In the genomic region with DNA sequence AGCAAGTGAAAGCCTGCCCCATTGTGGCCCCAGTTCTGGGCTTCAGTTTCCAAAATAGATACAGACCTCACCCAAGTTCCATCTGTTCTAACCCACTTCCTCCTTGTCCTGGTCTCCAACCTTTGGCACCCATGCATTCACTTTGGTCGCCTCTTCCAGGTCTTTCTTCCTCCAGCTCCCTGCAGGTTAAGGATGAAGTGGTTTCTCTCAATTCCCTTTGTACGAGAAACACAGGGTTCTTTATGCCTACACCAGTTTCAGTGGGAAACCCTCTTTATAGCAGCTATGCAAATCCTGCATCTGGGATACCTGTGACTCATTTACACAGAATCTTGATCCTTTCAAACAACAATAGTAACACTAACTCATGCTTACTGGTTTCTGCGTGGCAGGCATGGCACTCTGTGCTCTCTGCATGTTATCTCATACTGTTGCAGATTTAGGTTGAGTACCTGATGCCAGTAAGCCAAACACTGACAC, we compare ENCODE assay signal across 10 cellular contexts.
DNase-seq lines count a peak whose midpoint lies in the region; ATAC-seq, FAIRE-seq and TF ChIP-seq lines count a peak whose summit lies in the region.
"Had no signal": no experiment of that assay in that cellular context is flagged by ENCODE, and none has a peak within 500 bp of the region (broad histone marks: within the 10 kb centered on the region; RNA-seq: fewer than 3 reads in every experiment).

No MANE protein-coding gene starts in this region.

- no peak for TF ChIP-seq CTCF in WTC11 (IDR thresholded peaks at IDR 0.05)

- H3K9me3 Mint-ChIP-seq in CD4-positive, CD25-positive, alpha-beta regulatory T cell, result no peaks in the 10 kb centered on the region
- no peaks in the 10 kb centered on the region for H3K9me3 Mint-ChIP-seq in WTC11
- peaks cover 0 to 3% (median 0%) of the 10 kb centered on the region in 6 donors for H3K9me3 Mint-ChIP-seq in immature natural killer cell

- H3K36me3 Mint-ChIP-seq in CD4-positive, CD25-positive, alpha-beta regulatory T cell, result peaks cover 34% of the 10 kb centered on the region
- H3K36me3 Mint-ChIP-seq in WTC11, result no peaks in the 10 kb centered on the region
- H3K36me3 Mint-ChIP-seq in immature natural killer cell, result peaks cover 21 to 27% (median 27%) of the 10 kb centered on the region in 3 donors

- peak overlapping the region; percentile 66 for H3K27ac ChIP-seq in CD4-positive, CD25-positive, alpha-beta regulatory T cell (ENCODE audit: insufficient read depth, low read length, poor library complexity, severe bottlenecking)

- peaks cover 53% of the 10 kb centered on the region for H3K4me1 ChIP-seq in CD4-positive, CD25-positive, alpha-beta regulatory T cell (ENCODE audit: control insufficient read depth, insufficient read depth, low read length, poor library complexity, severe bottlenecking)

- FAIRE-seq in frontal cortex (lab: Jason Lieb, UNC), result no peak

- peak overlapping the region; percentile 23 to 76 (median 57) for H3K4me3 Mint-ChIP-seq in CD4-positive, CD25-positive, alpha-beta regulatory T cell
- H3K4me3 Mint-ChIP-seq in WTC11, result no peak overlapping the region
- peak overlapping the region in 1 of 5 donors; percentile 36 for H3K4me3 Mint-ChIP-seq in immature natural killer cell

- H3K4me1 Mint-ChIP-seq in CD4-positive, CD25-positive, alpha-beta regulatory T cell, result peaks cover 59 to 88% (median 74%) of the 10 kb centered on the region in 4 donors
- H3K4me1 Mint-ChIP-seq in WTC11 (peaks cover 51% of the 10 kb centered on the region), immature natural killer cell (peaks cover 83 to 93% of the 10 kb centered on the region in 2 donors)

- H3K36me3 ChIP-seq in CD4-positive, CD25-positive, alpha-beta regulatory T cell (ENCODE audit: control insufficient read depth, insufficient read depth, low read length), result peaks cover 17% of the 10 kb centered on the region

- H3K27me3 ChIP-seq in CD4-positive, CD25-positive, alpha-beta regulatory T cell (ENCODE audit: control insufficient read depth, insufficient read depth, low read length), result no peaks in the 10 kb centered on the region

- peak overlapping the region; percentile 80 to 93 (median 81) for H3K27ac Mint-ChIP-seq in CD4-positive, CD25-positive, alpha-beta regulatory T cell
- H3K27ac Mint-ChIP-seq in WTC11, result peak overlapping the region; percentile 62; the same call in 1 of the 2 replicates
- H3K27ac Mint-ChIP-seq in immature natural killer cell, result peak overlapping the region; percentile 95 to 97 (median 96)

- POLR2A ChIA-PET in WTC11 (lab: Charles Lee), result no interaction called here

- ATAC-seq in CD4-positive, CD25-positive, alpha-beta regulatory T cell (ENCODE audit: low read depth in 2 of 2), result peak; percentile 21 to 25
- ATAC-seq in HG02610 (IDR thresholded peaks at IDR 0.05; ENCODE audit: unreplicated experiment), result peak; percentile 53
- no peak for ATAC-seq in WTC11
- ATAC-seq in GM21619 (IDR thresholded peaks at IDR 0.05; ENCODE audit: unreplicated experiment), result no peak
- no peak for ATAC-seq in HG02870 (IDR thresholded peaks at IDR 0.05; ENCODE audit: unreplicated experiment)

- H3K27me3 Mint-ChIP-seq in CD4-positive, CD25-positive, alpha-beta regulatory T cell, result no peaks in the 10 kb centered on the region
- H3K27me3 Mint-ChIP-seq in WTC11 (ENCODE audit: low read depth), result no peaks in the 10 kb centered on the region
- peaks cover 2 to 6% (median 3%) of the 10 kb centered on the region in 3 donors for H3K27me3 Mint-ChIP-seq in immature natural killer cell (ENCODE audit: low read depth in 3 of 3)

- H3K4me3 ChIP-seq in CD4-positive, CD25-positive, alpha-beta regulatory T cell (ENCODE audit: low read depth, low read length), result peak overlapping the region; percentile 43

- CTCF ChIA-PET in WTC11 (lab: Charles Lee), result no interaction called here

- DNase-seq in CD4-positive, CD25-positive, alpha-beta regulatory T cell, result no peak
- DNase-seq in WTC11 (ENCODE audit: low spot score) (no peak), immature natural killer cell (no peak), frontal cortex (ENCODE audit: low spot score in 2 of 2) (no peak), mesenteric fat pad (ENCODE audit: low spot score) (no peak)
- DNase-seq: dermis blood vessel endothelial cell, SIG-M5 had no signal

- no peaks in the 10 kb centered on the region for H3K9me3 ChIP-seq in CD4-positive, CD25-positive, alpha-beta regulatory T cell (ENCODE audit: control insufficient read depth in 2 of 2, low read length in 2 of 2)

TF ChIP-seq in WTC11, 78 proteins besides CTCF, POLR2A, EP300 and RAD21 (continues in another document):
- no peak for TF ChIP-seq ETV6 (CRISPR knock-in tag; IDR thresholded peaks at IDR 0.05)
- TF ChIP-seq ZMAT4 (CRISPR knock-in tag; IDR thresholded peaks at IDR 0.05), result no peak
- no peak for TF ChIP-seq RORB (CRISPR knock-in tag; IDR thresholded peaks at IDR 0.05)
- TF ChIP-seq TEAD4 (CRISPR knock-in tag; IDR thresholded peaks at IDR 0.05), result no peak
- TF ChIP-seq ESRRA (CRISPR knock-in tag; IDR thresholded peaks at IDR 0.05; ENCODE audit: borderline replicate concordance), result no peak
- TF ChIP-seq PRDM15 (CRISPR knock-in tag; IDR thresholded peaks at IDR 0.05), result no peak
- no peak for TF ChIP-seq MXD4 (CRISPR knock-in tag; IDR thresholded peaks at IDR 0.05; ENCODE audit: borderline replicate concordance)
- TF ChIP-seq FOXP4 (CRISPR knock-in tag; IDR thresholded peaks at IDR 0.05), result no peak

Comparison
In these comparisons a context has a peak if more than half of its experiments do, and no peak if none do; other contexts are left out.
1. ATAC-seq: peak in CD4-positive, CD25-positive, alpha-beta regulatory T cell (2 of 2) and HG02610 (single experiment); none in WTC11 (single experiment), GM21619 (single experiment) and HG02870 (single experiment).
2. Peak in every context shown above with its lines, with median percentiles within 50 percentile points of each other: H3K27ac Mint-ChIP-seq.